1 cellular context compared by ENCODE assay signal in the genomic region with DNA sequence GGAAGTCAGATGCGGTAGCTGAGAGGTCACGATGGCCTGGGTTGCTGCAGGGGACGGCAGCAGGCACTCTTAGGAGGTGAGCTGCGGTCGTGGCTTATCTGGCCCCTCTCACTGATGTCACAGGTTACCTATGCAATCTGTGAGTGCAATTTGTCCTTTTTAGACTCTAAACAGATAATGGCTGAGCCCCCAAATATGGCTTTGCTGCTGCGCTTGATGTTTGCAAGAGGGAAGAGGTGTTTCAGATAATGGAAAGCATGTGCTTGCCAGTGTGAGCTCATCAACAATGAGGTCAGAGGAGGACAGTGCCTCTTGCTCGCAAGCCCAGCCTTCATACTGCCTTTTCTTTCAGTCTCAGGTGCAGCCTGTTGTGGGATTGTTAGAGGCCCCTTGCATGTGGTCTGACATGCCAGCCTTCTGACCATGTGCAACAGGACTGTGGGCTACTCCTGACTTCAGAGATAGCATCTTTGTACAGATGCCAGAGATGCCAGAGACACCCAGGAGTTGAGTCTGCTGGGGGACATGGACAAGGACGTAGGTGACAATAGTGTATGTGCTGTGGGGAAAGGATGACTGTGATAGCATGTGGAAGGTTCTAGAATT.
TF ChIP-seq lines count a peak whose summit lies in the region.

No MANE protein-coding gene starts in this region.

TF ChIP-seq in SK-N-SH, 30 proteins besides CTCF, POLR2A, EP300 and RAD21 (continued from another document):
- TF ChIP-seq, protein P1, sequence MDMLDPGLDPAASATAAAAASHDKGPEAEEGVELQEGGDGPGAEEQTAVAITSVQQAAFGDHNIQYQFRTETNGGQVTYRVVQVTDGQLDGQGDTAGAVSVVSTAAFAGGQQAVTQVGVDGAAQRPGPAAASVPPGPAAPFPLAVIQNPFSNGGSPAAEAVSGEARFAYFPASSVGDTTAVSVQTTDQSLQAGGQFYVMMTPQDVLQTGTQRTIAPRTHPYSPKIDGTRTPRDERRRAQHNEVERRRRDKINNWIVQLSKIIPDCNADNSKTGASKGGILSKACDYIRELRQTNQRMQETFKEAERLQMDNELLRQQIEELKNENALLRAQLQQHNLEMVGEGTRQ (IDR thresholded peaks at IDR 0.05; ENCODE audit: borderline replicate concordance, low read depth, low read length), result no peak
